8 cellular contexts compared by ENCODE assay signal in genomic region chr14:94173885-94174621, GRCh38. TPM values are rescaled to one million over a fixed set of nuclear protein-coding genes. Genes with fewer than 3 reads are reported as not detected.
DNase-seq lines count a peak whose midpoint lies in the region; ATAC-seq and TF ChIP-seq lines count a peak whose summit lies in the region.

Gene PPP4R4 (plus strand): TSS chr14:94174322. CDS start chr14:94174466, 144 bp downstream.

- H3K4me1 Mint-ChIP-seq in Caco-2 (ENCODE audit: low read depth, unreplicated experiment), result no peaks in the 10 kb centered on the region
- H3K4me1 Mint-ChIP-seq in naive thymus-derived CD4-positive, alpha-beta T cell, result peaks cover 15 to 29% (median 22%) of the 10 kb centered on the region in 7 donors
- H3K4me1 Mint-ChIP-seq in stimulated activated effector memory CD8-positive, alpha-beta T cell treated with anti-CD3 and anti-CD28 coated beads, Interleukin-12 subunit alpha, Interleukin-12 subunit beta, amount 100 ng/mL, for 72 hours, result peaks cover 13% of the 10 kb centered on the region

- CTCF ChIA-PET in Caco-2 (lab: Charles Lee), result interaction anchor here (0.6 to 1.0 kb wide), 3 partner anchors 38 to 260 kb away, joined by 3 to 4 read pairs (median 4); no protein-coding TSS in a partner anchor
- CTCF ChIA-PET in naive thymus-derived CD4-positive, alpha-beta T cell (lab: Charles Lee), result interaction anchor here (1.2 to 1.6 kb wide), 3 partner anchors 33 to 138 kb away, joined by 3 to 6 read pairs (median 5); no protein-coding TSS in a partner anchor

- no peak for TF ChIP-seq EP300 in Ishikawa (IDR thresholded peaks at IDR 0.05; ENCODE audit: borderline replicate concordance)

- no peak for TF ChIP-seq POLR2A in Peyer's patch (IDR thresholded peaks at IDR 0.05)

- H3K36me3 Mint-ChIP-seq in Caco-2 (ENCODE audit: insufficient read depth, unreplicated experiment), result no peaks in the 10 kb centered on the region
- no peaks in the 10 kb centered on the region for H3K36me3 Mint-ChIP-seq in naive thymus-derived CD4-positive, alpha-beta T cell
- H3K36me3 Mint-ChIP-seq in stimulated activated effector memory CD8-positive, alpha-beta T cell treated with anti-CD3 and anti-CD28 coated beads, Interleukin-12 subunit alpha, Interleukin-12 subunit beta, amount 100 ng/mL, for 72 hours, result no peaks in the 10 kb centered on the region

- peak within 1 kb of the TSS in 2 of 4 donors; percentile 35 to 59 for H3K27ac ChIP-seq in Peyer's patch
- H3K27ac ChIP-seq in naive thymus-derived CD4-positive, alpha-beta T cell (ENCODE audit: low read depth, low read length), result peak within 1 kb of the TSS; percentile 53

- H3K9me3 Mint-ChIP-seq in Caco-2 (ENCODE audit: unreplicated experiment), result no peaks in the 10 kb centered on the region
- H3K9me3 Mint-ChIP-seq in naive thymus-derived CD4-positive, alpha-beta T cell, result no peaks in the 10 kb centered on the region
- no peaks in the 10 kb centered on the region for H3K9me3 Mint-ChIP-seq in stimulated activated effector memory CD8-positive, alpha-beta T cell treated with anti-CD3 and anti-CD28 coated beads, Interleukin-12 subunit alpha, Interleukin-12 subunit beta, amount 100 ng/mL, for 72 hours

- no peaks in the 10 kb centered on the region for H3K9me3 ChIP-seq in Caco-2
- no peaks in the 10 kb centered on the region for H3K9me3 ChIP-seq in Peyer's patch
- no peaks in the 10 kb centered on the region for H3K9me3 ChIP-seq in naive thymus-derived CD4-positive, alpha-beta T cell (ENCODE audit: control insufficient read depth in 2 of 3, low read length in 3 of 3)

- H3K27me3 ChIP-seq in Caco-2 (replicated peaks; ENCODE audit: control insufficient read depth, insufficient read depth, low read length), result no peaks in the 10 kb centered on the region
- H3K27me3 ChIP-seq in Peyer's patch, result peaks cover 0 to 19% of the 10 kb centered on the region in 2 donors
- H3K27me3 ChIP-seq in naive thymus-derived CD4-positive, alpha-beta T cell (ENCODE audit: control insufficient read depth in 2 of 2, insufficient read depth in 2 of 2, low read length in 2 of 2), result no peaks in the 10 kb centered on the region

- peaks cover 21% of the 10 kb centered on the region for H3K27me3 Mint-ChIP-seq in Caco-2 (ENCODE audit: insufficient read depth, unreplicated experiment)
- peaks cover 0 to 59% (median 5%) of the 10 kb centered on the region in 5 donors for H3K27me3 Mint-ChIP-seq in naive thymus-derived CD4-positive, alpha-beta T cell

- H3K4me1 ChIP-seq in Caco-2 (0 out of 2 replicates have a peak, but pooled peaks cover 4% of the 10 kb centered on the region), Peyer's patch (peaks cover 5 to 16% (median 9%) of the 10 kb centered on the region in 4 donors)
- H3K4me1 ChIP-seq in naive thymus-derived CD4-positive, alpha-beta T cell (ENCODE audit: control insufficient read depth in 2 of 2, insufficient read depth in 2 of 2, low read length in 2 of 2), result peaks cover 0 to 16% of the 10 kb centered on the region in 2 donors

- no peaks in the 10 kb centered on the region for H3K36me3 ChIP-seq in Caco-2 (ENCODE audit: control insufficient read depth, insufficient read depth, low read length)
- H3K36me3 ChIP-seq in Peyer's patch, result no peaks in the 10 kb centered on the region
- no peaks in the 10 kb centered on the region for H3K36me3 ChIP-seq in naive thymus-derived CD4-positive, alpha-beta T cell (ENCODE audit: control insufficient read depth in 2 of 3, insufficient read depth in 3 of 3, low read length in 3 of 3)

- POLR2A ChIA-PET in Caco-2 (lab: Charles Lee), result no interaction called here
- POLR2A ChIA-PET in naive thymus-derived CD4-positive, alpha-beta T cell (lab: Charles Lee), result interaction anchor here (0.6 to 3.1 kb wide), 7 partner anchors 11 to 214 kb away, joined by 3 to 16 read pairs (median 4); partner anchors contain the start of genes DDX24 and IFI27L1

- H3K4me3 ChIP-seq in Caco-2 (ENCODE audit: low read depth, low read length) (peak within 1 kb of the TSS; percentile 57), Peyer's patch (peak within 1 kb of the TSS; percentile 45 to 68 (median 64))
- H3K4me3 ChIP-seq in naive thymus-derived CD4-positive, alpha-beta T cell (ENCODE audit: low read length), result peak within 1 kb of the TSS; percentile 77

- TF ChIP-seq RAD21 in Ishikawa (IDR thresholded peaks at IDR 0.05; ENCODE audit: low read depth), result no peak

- DNase-seq in Caco-2 (peak; percentile 91 to 93), Peyer's patch (peak; percentile 73 to 91 (median 87)), activated T-helper 1 cell treated with Interleukin-2 at 50 U/mL for 16 hours (ENCODE audit: low read depth) (peak; percentile 82), fibroblast of gingiva (ENCODE audit: low read depth) (peak; percentile 84)
- DNase-seq in naive thymus-derived CD4-positive, alpha-beta T cell, result peak; percentile 87 to 92 (median 88)
- peak; percentile 78 to 91 for DNase-seq in stimulated activated effector memory CD8-positive, alpha-beta T cell treated with anti-CD3 and anti-CD28 coated beads, Interleukin-12 subunit alpha, Interleukin-12 subunit beta, amount 100 ng/mL, for 72 hours (ENCODE audit: low spot score in 2 of 2)

- intact Hi-C loops in Caco-2 (cut with micrococcal nuclease; ENCODE audit: unreplicated experiment), result no loop called here
- intact Hi-C loops in naive thymus-derived CD4-positive, alpha-beta T cell (cut with micrococcal nuclease), result loop anchor here (1.0 to 5.0 kb wide), 10 partner anchors 11 to 1059 kb away; partner anchors contain the start of genes DDX24 (in 2 of the 2), IFI27L1 (in 2 of the 2), BTBD7 (in 1 of the 2) and GON7 (in 1 of the 2)

- peak; percentile 82 for ATAC-seq in GM21528 (IDR thresholded peaks at IDR 0.05; ENCODE audit: low FRiP score, unreplicated experiment)
- peak; percentile 96 for ATAC-seq in naive thymus-derived CD4-positive, alpha-beta T cell
- ATAC-seq in stimulated activated effector memory CD8-positive, alpha-beta T cell treated with anti-CD3 and anti-CD28 coated beads, Interleukin-12 subunit alpha, Interleukin-12 subunit beta, amount 100 ng/mL, for 72 hours, result peak; percentile 91

- H3K4me3 Mint-ChIP-seq in Caco-2 (ENCODE audit: unreplicated experiment), result peak within 1 kb of the TSS; percentile 69
- peak within 1 kb of the TSS; percentile 80 to 94 (median 88) for H3K4me3 Mint-ChIP-seq in naive thymus-derived CD4-positive, alpha-beta T cell
- peak within 1 kb of the TSS; percentile 78 for H3K4me3 Mint-ChIP-seq in stimulated activated effector memory CD8-positive, alpha-beta T cell treated with anti-CD3 and anti-CD28 coated beads, Interleukin-12 subunit alpha, Interleukin-12 subunit beta, amount 100 ng/mL, for 72 hours

- TF ChIP-seq CTCF in Caco-2 (IDR thresholded peaks at IDR 0.05; ENCODE audit: insufficient read depth in 1 of 2, low read depth in 1 of 2, low read length in 1 of 2, severe bottlenecking in 1 of 2, unreplicated experiment in 1 of 2), result no peak
- TF ChIP-seq CTCF in Peyer's patch (IDR thresholded peaks at IDR 0.05), result no peak

- no peak within 1 kb of the TSS for H3K27ac Mint-ChIP-seq in Caco-2 (ENCODE audit: unreplicated experiment)
- peak within 1 kb of the TSS; percentile 11 to 86 (median 75) for H3K27ac Mint-ChIP-seq in naive thymus-derived CD4-positive, alpha-beta T cell
- H3K27ac Mint-ChIP-seq in stimulated activated effector memory CD8-positive, alpha-beta T cell treated with anti-CD3 and anti-CD28 coated beads, Interleukin-12 subunit alpha, Interleukin-12 subunit beta, amount 100 ng/mL, for 72 hours, result no peak within 1 kb of the TSS

- no TSS peak for BruUV-seq in Caco-2 (replicated peaks; lab: Mats Ljungman, UMichigan)

TF ChIP-seq in Ishikawa, 13 proteins besides CTCF, POLR2A, EP300 and RAD21:
- TF ChIP-seq FOXM1 (IDR thresholded peaks at IDR 0.05; ENCODE audit: borderline replicate concordance, low read depth), result no peak
- TF ChIP-seq ZBTB7A (IDR thresholded peaks at IDR 0.05; ENCODE audit: low read depth), result peak; percentile 36; the same call in 1 of the 2 replicates
- TF ChIP-seq TCF12 (IDR thresholded peaks at IDR 0.05; ENCODE audit: low read depth), result no peak

RNA-seq across cellular contexts. Expression of gene PPP4R4, which starts in this region (rescaled TPM):
- 0.20 and 0.21 TPM in 2 replicates for total RNA-seq in Caco-2 (2022)
- total RNA-seq in Peyer's patch, result 1 to 10 TPM in 2 of 4 donors, not detected in 2; 2.5 to 5.0 TPM
- total RNA-seq in naive thymus-derived CD4-positive, alpha-beta T cell, result 1 to 10 TPM in 4 of 5 experiments, under 1 TPM in 1; 0.44 to 2.4 (median 1.7) TPM
- polyA plus RNA-seq in naive thymus-derived CD4-positive, alpha-beta T cell, result under 1 TPM; 0.06 to 0.19 TPM

Comparison
In these comparisons a context has a peak if more than half of its experiments do, and no peak if none do; other contexts are left out.
1. Peak in DNase-seq and H3K4me3 ChIP-seq in Caco-2; RNA of the gene not detected or under 1 TPM.
2. H3K27ac Mint-ChIP-seq: peak in naive thymus-derived CD4-positive, alpha-beta T cell (9 of 9); none in Caco-2 (single experiment) and stimulated activated effector memory CD8-positive, alpha-beta T cell treated with anti-CD3 and anti-CD28 coated beads, Interleukin-12 subunit alpha, Interleukin-12 subunit beta, amount 100 ng/mL, for 72 hours (single experiment).
3. Peak in every context shown above with its lines, with median percentiles within 50 percentile points of each other: DNase-seq, H3K4me3 ChIP-seq, H3K4me3 Mint-ChIP-seq and ATAC-seq.